ENCODE assay signal across 5 cellular contexts in genomic region chr7:23276947-23277346, GRCh38.
"Had no signal": no experiment of that assay in that cellular context is flagged by ENCODE, and none has a peak within 500 bp of the region (broad histone marks: within the 10 kb centered on the region; RNA-seq: fewer than 3 reads in every experiment).

No MANE protein-coding gene starts in this region.

- H3K4me3 ChIP-seq: coronary artery, esophagus muscularis mucosa had no signal

- H3K9me3 ChIP-seq: esophagus muscularis mucosa had no signal

- H3K27me3 ChIP-seq: brain microvascular endothelial cell, esophagus muscularis mucosa had no signal

- H3K27ac ChIP-seq: brain microvascular endothelial cell, coronary artery, esophagus muscularis mucosa, VCaP had no signal

- H3K36me3 ChIP-seq: brain microvascular endothelial cell had no signal

- DNase-seq: posterior cingulate gyrus had no signal
